In the genomic region with DNA sequence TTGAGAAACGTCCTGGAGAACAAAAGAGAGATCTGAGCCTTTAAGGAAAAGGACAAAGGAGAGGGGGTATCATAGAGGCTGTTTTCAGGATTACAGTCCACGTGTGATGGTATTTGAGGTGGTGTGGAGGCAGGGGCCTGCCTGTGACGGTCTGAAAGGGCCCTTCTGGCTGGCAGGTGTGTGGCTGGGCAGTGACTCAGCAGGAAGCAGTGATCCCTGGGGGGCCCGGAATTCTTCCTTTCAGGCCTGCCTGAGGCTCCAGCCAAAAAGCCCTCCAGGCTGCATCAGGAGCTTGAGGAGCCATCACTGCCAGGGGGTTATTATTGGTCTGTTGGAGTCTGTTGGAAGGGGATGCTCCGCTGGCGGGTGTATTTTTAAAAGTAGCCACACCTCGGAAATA, we compare ENCODE assay signal across 1 cellular context.
A peak's percentile ranks its signal among the peaks of the same experiment; 100 is the strongest.
TF ChIP-seq lines count a peak whose summit lies in the region.

No MANE protein-coding gene starts in this region.

TF ChIP-seq in WTC11, 78 proteins besides CTCF, POLR2A, EP300 and RAD21 (continued from another document):
- TF ChIP-seq, protein P1, sequence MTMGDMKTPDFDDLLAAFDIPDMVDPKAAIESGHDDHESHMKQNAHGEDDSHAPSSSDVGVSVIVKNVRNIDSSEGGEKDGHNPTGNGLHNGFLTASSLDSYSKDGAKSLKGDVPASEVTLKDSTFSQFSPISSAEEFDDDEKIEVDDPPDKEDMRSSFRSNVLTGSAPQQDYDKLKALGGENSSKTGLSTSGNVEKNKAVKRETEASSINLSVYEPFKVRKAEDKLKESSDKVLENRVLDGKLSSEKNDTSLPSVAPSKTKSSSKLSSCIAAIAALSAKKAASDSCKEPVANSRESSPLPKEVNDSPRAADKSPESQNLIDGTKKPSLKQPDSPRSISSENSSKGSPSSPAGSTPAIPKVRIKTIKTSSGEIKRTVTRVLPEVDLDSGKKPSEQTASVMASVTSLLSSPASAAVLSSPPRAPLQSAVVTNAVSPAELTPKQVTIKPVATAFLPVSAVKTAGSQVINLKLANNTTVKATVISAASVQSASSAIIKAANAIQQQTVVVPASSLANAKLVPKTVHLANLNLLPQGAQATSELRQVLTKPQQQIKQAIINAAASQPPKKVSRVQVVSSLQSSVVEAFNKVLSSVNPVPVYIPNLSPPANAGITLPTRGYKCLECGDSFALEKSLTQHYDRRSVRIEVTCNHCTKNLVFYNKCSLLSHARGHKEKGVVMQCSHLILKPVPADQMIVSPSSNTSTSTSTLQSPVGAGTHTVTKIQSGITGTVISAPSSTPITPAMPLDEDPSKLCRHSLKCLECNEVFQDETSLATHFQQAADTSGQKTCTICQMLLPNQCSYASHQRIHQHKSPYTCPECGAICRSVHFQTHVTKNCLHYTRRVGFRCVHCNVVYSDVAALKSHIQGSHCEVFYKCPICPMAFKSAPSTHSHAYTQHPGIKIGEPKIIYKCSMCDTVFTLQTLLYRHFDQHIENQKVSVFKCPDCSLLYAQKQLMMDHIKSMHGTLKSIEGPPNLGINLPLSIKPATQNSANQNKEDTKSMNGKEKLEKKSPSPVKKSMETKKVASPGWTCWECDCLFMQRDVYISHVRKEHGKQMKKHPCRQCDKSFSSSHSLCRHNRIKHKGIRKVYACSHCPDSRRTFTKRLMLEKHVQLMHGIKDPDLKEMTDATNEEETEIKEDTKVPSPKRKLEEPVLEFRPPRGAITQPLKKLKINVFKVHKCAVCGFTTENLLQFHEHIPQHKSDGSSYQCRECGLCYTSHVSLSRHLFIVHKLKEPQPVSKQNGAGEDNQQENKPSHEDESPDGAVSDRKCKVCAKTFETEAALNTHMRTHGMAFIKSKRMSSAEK (CRISPR knock-in tag; IDR thresholded peaks at IDR 0.05; ENCODE audit: borderline replicate concordance) = no peak
- TF ChIP-seq ESRRA (CRISPR knock-in tag; IDR thresholded peaks at IDR 0.05; ENCODE audit: borderline replicate concordance) = no peak
- TF ChIP-seq, protein P2, sequence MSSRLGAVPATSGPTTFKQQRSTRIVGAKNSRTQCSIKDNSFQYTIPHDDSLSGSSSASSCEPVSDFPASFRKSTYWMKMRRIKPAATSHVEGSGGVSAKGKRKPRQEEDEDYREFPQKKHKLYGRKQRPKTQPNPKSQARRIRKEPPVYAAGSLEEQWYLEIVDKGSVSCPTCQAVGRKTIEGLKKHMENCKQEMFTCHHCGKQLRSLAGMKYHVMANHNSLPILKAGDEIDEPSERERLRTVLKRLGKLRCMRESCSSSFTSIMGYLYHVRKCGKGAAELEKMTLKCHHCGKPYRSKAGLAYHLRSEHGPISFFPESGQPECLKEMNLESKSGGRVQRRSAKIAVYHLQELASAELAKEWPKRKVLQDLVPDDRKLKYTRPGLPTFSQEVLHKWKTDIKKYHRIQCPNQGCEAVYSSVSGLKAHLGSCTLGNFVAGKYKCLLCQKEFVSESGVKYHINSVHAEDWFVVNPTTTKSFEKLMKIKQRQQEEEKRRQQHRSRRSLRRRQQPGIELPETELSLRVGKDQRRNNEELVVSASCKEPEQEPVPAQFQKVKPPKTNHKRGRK (CRISPR knock-in tag; IDR thresholded peaks at IDR 0.05; ENCODE audit: borderline replicate concordance) = no peak
- TF ChIP-seq SP1 (CRISPR knock-in tag; conservative IDR thresholded peaks at IDR 0.05) = no peak
- no peak for TF ChIP-seq PRRX2 (CRISPR knock-in tag; IDR thresholded peaks at IDR 0.05)
- peak; percentile 55; the same call in 1 of the 2 replicates for TF ChIP-seq ETV6 (CRISPR knock-in tag; IDR thresholded peaks at IDR 0.05)
- TF ChIP-seq, protein P3, sequence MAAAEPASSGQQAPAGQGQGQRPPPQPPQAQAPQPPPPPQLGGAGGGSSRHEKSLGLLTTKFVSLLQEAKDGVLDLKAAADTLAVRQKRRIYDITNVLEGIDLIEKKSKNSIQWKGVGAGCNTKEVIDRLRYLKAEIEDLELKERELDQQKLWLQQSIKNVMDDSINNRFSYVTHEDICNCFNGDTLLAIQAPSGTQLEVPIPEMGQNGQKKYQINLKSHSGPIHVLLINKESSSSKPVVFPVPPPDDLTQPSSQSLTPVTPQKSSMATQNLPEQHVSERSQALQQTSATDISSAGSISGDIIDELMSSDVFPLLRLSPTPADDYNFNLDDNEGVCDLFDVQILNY (CRISPR knock-in tag; IDR thresholded peaks at IDR 0.05) = no peak
- TF ChIP-seq FOXK1 (CRISPR knock-in tag; IDR thresholded peaks at IDR 0.05) = 0 out of 2 replicates have a peak, but pooled peaks have one; percentile 15
- no peak for TF ChIP-seq TCF7 (CRISPR knock-in tag; IDR thresholded peaks at IDR 0.05; ENCODE audit: low read depth)
- TF ChIP-seq, protein P4, sequence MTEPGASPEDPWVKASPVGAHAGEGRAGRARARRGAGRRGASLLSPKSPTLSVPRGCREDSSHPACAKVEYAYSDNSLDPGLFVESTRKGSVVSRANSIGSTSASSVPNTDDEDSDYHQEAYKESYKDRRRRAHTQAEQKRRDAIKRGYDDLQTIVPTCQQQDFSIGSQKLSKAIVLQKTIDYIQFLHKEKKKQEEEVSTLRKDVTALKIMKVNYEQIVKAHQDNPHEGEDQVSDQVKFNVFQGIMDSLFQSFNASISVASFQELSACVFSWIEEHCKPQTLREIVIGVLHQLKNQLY (CRISPR knock-in tag; IDR thresholded peaks at IDR 0.05) = no peak
- peak; percentile 95 for TF ChIP-seq ZNF423 (CRISPR knock-in tag; IDR thresholded peaks at IDR 0.05)
- no peak for TF ChIP-seq KAT7 (CRISPR knock-in tag; IDR thresholded peaks at IDR 0.05; ENCODE audit: borderline replicate concordance)
- TF ChIP-seq JAZF1 (CRISPR knock-in tag; IDR thresholded peaks at IDR 0.05) = no peak
